ENCODE assay signal across 30 cellular contexts in genomic region chr4:47013373-47013772, GRCh38. TPM values are rescaled to one million over a fixed set of nuclear protein-coding genes. Genes with fewer than 3 reads are reported as not detected.
"Had no signal": no experiment of that assay in that cellular context is flagged by ENCODE, and none has a peak within 500 bp of the region (broad histone marks: within the 10 kb centered on the region; RNA-seq: fewer than 3 reads in every experiment).

No MANE protein-coding gene starts in this region.

- FAIRE-seq: urothelium cell line had no signal

- H3K27ac ChIP-seq: stomach, suprapubic skin, testis, thoracic aorta, thyroid gland, tibial artery, tibial nerve, transverse colon, upper lobe of left lung, upper lobe of right lung, uterus, vagina had no signal

- H3K9me3 ChIP-seq: stomach, suprapubic skin, testis, thoracic aorta, thyroid gland, tibial artery, tibial nerve, transverse colon, upper lobe of left lung, upper lobe of right lung, uterus, vagina had no signal

- H3K27me3 ChIP-seq: stomach, suprapubic skin, testis, thyroid gland, tibial artery, tibial nerve, transverse colon, upper lobe of left lung, upper lobe of right lung, uterus, vagina had no signal

- H3K36me3 ChIP-seq: stomach, suprapubic skin, thoracic aorta, thyroid gland, tibial artery, tibial nerve, transverse colon, upper lobe of left lung, upper lobe of right lung, uterus, vagina had no signal

- ATAC-seq: stimulated activated effector memory CD8-positive, alpha-beta T cell treated with anti-CD3 and anti-CD28 coated beads, Interleukin-12 subunit alpha, Interleukin-12 subunit beta, amount 100 ng/mL, for 72 hours; stimulated activated memory B cell treated with anti-CD40 and anti-IgM and Interleukin-4, amounts not matched to agents 10 μg/mL and 1 μg/mL and 100 μg/mL, for 72 hours; stimulated activated naive B cell treated with anti-CD40 and anti-IgM and Interleukin-4, amounts not matched to agents 10 μg/mL and 1 μg/mL and 100 μg/mL, for 72 hours; stimulated activated naive CD8-positive, alpha-beta T cell treated with anti-CD3 and anti-CD28 coated beads, Interleukin-15, amount 100 ng/mL, for 72 hours; stimulated activated naive CD8-positive, alpha-beta T cell treated with anti-CD3 and anti-CD28 coated beads, Interleukin-15, Interleukin-2, amounts not matched to agents 100 U/mL and 50 U/mL, for 24 hours; upper lobe of right lung had no signal

- DNase-seq: stimulated activated CD4-positive, alpha-beta T cell treated with anti-CD3 and anti-CD28 coated beads, Interleukin-2, amount 100 ng/mL, for 48 hours; stimulated activated CD4-positive, alpha-beta T cell treated with anti-CD3 and anti-CD28 coated beads, Interleukin-4, amount 100 ng/mL, for 1 hour; stimulated activated CD4-positive, alpha-beta T cell treated with anti-CD3 and anti-CD28 coated beads, Interleukin-4, amount 100 ng/mL, for 24 hours; stimulated activated CD4-positive, alpha-beta T cell treated with anti-CD3 and anti-CD28 coated beads, Interleukin-4, amount 100 ng/mL, for 4 hours; stimulated activated CD8-positive, alpha-beta memory T cell treated with anti-CD3 and anti-CD28 coated beads, Interleukin-4, amount 100 ng/mL, for 48 hours; stimulated activated naive B cell treated with anti-CD40 and anti-IgM and Interleukin-4, amounts not matched to agents 10 μg/mL and 1 μg/mL and 100 μg/mL, for 72 hours; stimulated activated naive CD4-positive, alpha-beta T cell; stimulated activated naive CD4-positive, alpha-beta T cell treated with Interleukin-2 at 50 U/mL for 16 hours; stimulated activated naive CD8-positive, alpha-beta T cell treated with anti-CD3 and anti-CD28 coated beads, Interleukin-15, amount 100 ng/mL, for 72 hours; stimulated activated naive CD8-positive, alpha-beta T cell treated with anti-CD3 and anti-CD28 coated beads, Interleukin-15, Interleukin-2, amounts not matched to agents 100 U/mL and 50 U/mL, for 24 hours; stomach; substantia nigra; testis; thyroid gland; tibial artery; transverse colon; trophoblast cell; upper lobe of left lung; upper lobe of right lung; uterus had no signal

- H3K4me1 ChIP-seq: stomach, suprapubic skin, testis, thyroid gland, tibial artery, upper lobe of left lung, upper lobe of right lung, uterus, vagina had no signal

- H3K4me3 ChIP-seq: stomach, suprapubic skin, testis, thoracic aorta, thyroid gland, tibial artery, tibial nerve, transverse colon, upper lobe of left lung, upper lobe of right lung, uterus, vagina had no signal

RNA-seq across cellular contexts. Expression of gene GABRB1, which starts 18.0 kb away (rescaled TPM):
- total RNA-seq: subcutaneous adipose tissue, suprapubic skin, thoracic aorta, tibial nerve, upper lobe of left lung, upper lobe of right lung, ureter, vagina had no signal
- polyA plus RNA-seq: stomach, urinary bladder had no signal

RNA-seq across cellular contexts. Expression of gene GABRA4, which starts 20.0 kb away (rescaled TPM):
- total RNA-seq: subcutaneous adipose tissue, upper lobe of left lung, upper lobe of right lung, ureter had no signal
- polyA plus RNA-seq: urinary bladder had no signal
